Comparison of ENCODE assay signal across 8 cellular contexts in the genomic region with DNA sequence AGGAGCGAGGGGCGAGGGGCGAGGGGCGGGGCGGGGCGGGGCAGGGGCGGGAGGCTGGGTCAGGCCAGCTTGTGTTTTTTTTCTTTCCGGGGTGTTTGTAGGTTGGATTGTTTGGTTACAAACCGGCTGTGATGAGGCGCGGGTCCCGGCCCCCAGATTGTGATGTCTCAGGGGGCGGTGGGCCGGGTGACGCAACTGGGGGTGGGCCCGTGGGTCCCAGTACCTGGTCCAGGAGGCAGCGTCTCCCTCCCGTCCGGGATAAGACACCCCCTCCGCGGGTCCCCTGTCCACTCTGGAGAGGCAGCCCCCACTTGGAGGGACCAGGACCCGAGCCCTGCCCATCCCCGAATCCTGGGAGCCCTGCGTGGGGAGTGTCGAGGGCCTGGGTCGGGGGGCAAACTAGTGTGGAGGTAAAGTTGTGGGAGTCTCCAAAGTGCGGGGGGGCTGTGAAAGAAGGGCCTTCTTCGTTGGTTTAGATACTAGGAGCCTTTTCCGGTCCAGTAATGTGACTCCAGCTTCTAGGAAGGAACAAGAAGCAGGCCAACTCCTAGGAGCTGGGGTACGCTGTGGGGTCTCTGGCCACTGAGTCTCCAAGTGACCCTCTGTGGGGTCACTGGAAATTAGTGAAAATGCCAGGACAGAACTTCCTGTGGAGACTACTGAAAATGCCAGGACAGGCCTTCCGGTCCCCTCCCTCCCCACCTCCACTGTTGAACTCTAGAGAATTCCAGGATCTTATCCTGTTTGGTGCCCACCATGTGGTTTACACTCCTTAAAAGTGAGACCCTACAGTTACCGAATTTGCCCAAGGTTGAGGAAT. TPM values are rescaled to one million over a fixed set of nuclear protein-coding genes. Genes with fewer than 3 reads are reported as not detected.
DNase-seq lines count a peak whose midpoint lies in the region; ATAC-seq and TF ChIP-seq lines count a peak whose summit lies in the region.

No MANE protein-coding gene starts in this region.

- no peaks in the 10 kb centered on the region for H3K27me3 ChIP-seq in RWPE2 (ENCODE audit: insufficient read depth, poor library complexity, severe bottlenecking)

- peaks cover 30% of the 10 kb centered on the region for H3K4me1 ChIP-seq in RWPE2 (ENCODE audit: insufficient read depth, poor library complexity, severe bottlenecking)

- ATAC-seq in RWPE2 (ENCODE audit: low read depth) (no peak), GM18498 (IDR thresholded peaks at IDR 0.05; ENCODE audit: unreplicated experiment) (no peak)

- peak overlapping the region; percentile 26 for H3K4me3 ChIP-seq in RWPE2 (ENCODE audit: severe bottlenecking)
- H3K4me3 ChIP-seq in fibroblast of the aortic adventitia (ENCODE audit: low read depth, low read length) = peak overlapping the region; percentile 42
- H3K4me3 ChIP-seq in skeletal muscle cell (ENCODE audit: low read depth, low read length) = peak overlapping the region; percentile 49

- no peak overlapping the region for H3K27ac ChIP-seq in RWPE2 (ENCODE audit: poor library complexity, severe bottlenecking)

- DNase-seq in NCI-H1417 (lab: John Stamatoyannopoulos, UW) = peak in 2 of 3 experiments; percentile 39 to 65
- DNase-seq in NCI-H1417 treated with DMSO at 0.1 percent for 48 hours (lab: John Stamatoyannopoulos, UW) = no peak
- no peak for DNase-seq in RWPE2 (ENCODE audit: low spot score)
- no peak for DNase-seq in fibroblast of the aortic adventitia (ENCODE audit: low read depth)
- DNase-seq in skeletal muscle cell (ENCODE audit: low read depth) = no peak
- no peak for DNase-seq in HEK293T (ENCODE audit: extremely low spot score)
- DNase-seq in epidermal melanocyte (ENCODE audit: insufficient read length, low spot score) = no peak

- CTCF ChIA-PET in HEK293T (lab: Yijun Ruan, JAX) = no interaction called here

- no peaks in the 10 kb centered on the region for H3K36me3 ChIP-seq in RWPE2 (ENCODE audit: low read depth)

- no peak for TF ChIP-seq CTCF in RWPE2 (IDR thresholded peaks at IDR 0.05; ENCODE audit: poor library complexity, severe bottlenecking)
- no peak for TF ChIP-seq CTCF in fibroblast of the aortic adventitia (IDR thresholded peaks at IDR 0.05; ENCODE audit: insufficient read depth, low read length)

- H3K9me3 ChIP-seq in RWPE2 (ENCODE audit: severe bottlenecking) = no peaks in the 10 kb centered on the region

- POLR2A ChIA-PET in HEK293T (lab: Yijun Ruan, JAX) = interaction anchor here (0.7 to 1.1 kb wide), 2 partner anchors 10 to 13 kb away, joined by 3 read pairs; no protein-coding TSS in a partner anchor

TF ChIP-seq in HEK293T, 16 proteins besides CTCF, POLR2A, EP300 and RAD21:
- no peak for TF ChIP-seq CTBP1 (IDR thresholded peaks at IDR 0.05; ENCODE audit: borderline replicate concordance)
- TF ChIP-seq FOXK2 (IDR thresholded peaks at IDR 0.05) = no peak
- TF ChIP-seq FOXM1 (IDR thresholded peaks at IDR 0.05; ENCODE audit: borderline replicate concordance) = no peak
- TF ChIP-seq LEF1 (IDR thresholded peaks at IDR 0.05; ENCODE audit: borderline replicate concordance) = no peak
- TF ChIP-seq SP1 (IDR thresholded peaks at IDR 0.05) = no peak
- no peak for TF ChIP-seq FOXA1 (IDR thresholded peaks at IDR 0.05)
- TF ChIP-seq ZNF384 (IDR thresholded peaks at IDR 0.05) = no peak
- TF ChIP-seq, protein P1, sequence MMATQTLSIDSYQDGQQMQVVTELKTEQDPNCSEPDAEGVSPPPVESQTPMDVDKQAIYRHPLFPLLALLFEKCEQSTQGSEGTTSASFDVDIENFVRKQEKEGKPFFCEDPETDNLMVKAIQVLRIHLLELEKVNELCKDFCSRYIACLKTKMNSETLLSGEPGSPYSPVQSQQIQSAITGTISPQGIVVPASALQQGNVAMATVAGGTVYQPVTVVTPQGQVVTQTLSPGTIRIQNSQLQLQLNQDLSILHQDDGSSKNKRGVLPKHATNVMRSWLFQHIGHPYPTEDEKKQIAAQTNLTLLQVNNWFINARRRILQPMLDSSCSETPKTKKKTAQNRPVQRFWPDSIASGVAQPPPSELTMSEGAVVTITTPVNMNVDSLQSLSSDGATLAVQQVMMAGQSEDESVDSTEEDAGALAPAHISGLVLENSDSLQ (IDR thresholded peaks at IDR 0.05) = no peak
- no peak for TF ChIP-seq SUZ12 (IDR thresholded peaks at IDR 0.05)
- TF ChIP-seq BHLHE40 (IDR thresholded peaks at IDR 0.05; ENCODE audit: borderline replicate concordance) = no peak
- no peak for TF ChIP-seq HDGF (IDR thresholded peaks at IDR 0.05; ENCODE audit: borderline replicate concordance)
- TF ChIP-seq ELF4 (IDR thresholded peaks at IDR 0.05) = no peak
- no peak for TF ChIP-seq ARNT (IDR thresholded peaks at IDR 0.05)
- TF ChIP-seq TARDBP (IDR thresholded peaks at IDR 0.05) = no peak
- no peak for TF ChIP-seq NFRKB (IDR thresholded peaks at IDR 0.05)
- TF ChIP-seq L3MBTL2 (conservative IDR thresholded peaks at IDR 0.05) = no peak

RNA-seq across cellular contexts. Expression of gene CLMN, which starts 0.6 kb away (rescaled TPM):
- 0.36 and 1.8 TPM in 2 replicates for total RNA-seq in fibroblast of the aortic adventitia (ENCODE audit: low replicate concordance)

Comparison
In these comparisons a context has a peak if more than half of its experiments do, and no peak if none do; other contexts are left out.
1. DNase-seq: peak in NCI-H1417 (2 of 3); none in NCI-H1417 treated with DMSO at 0.1 percent for 48 hours (single experiment), RWPE2 (single experiment), fibroblast of the aortic adventitia (single experiment), skeletal muscle cell (single experiment), HEK293T (single experiment) and epidermal melanocyte (single experiment).
2. Peak in every context shown above with its lines, with median percentiles within 50 percentile points of each other: H3K4me3 ChIP-seq.